8 cellular contexts compared by ENCODE assay signal in the genomic region with DNA sequence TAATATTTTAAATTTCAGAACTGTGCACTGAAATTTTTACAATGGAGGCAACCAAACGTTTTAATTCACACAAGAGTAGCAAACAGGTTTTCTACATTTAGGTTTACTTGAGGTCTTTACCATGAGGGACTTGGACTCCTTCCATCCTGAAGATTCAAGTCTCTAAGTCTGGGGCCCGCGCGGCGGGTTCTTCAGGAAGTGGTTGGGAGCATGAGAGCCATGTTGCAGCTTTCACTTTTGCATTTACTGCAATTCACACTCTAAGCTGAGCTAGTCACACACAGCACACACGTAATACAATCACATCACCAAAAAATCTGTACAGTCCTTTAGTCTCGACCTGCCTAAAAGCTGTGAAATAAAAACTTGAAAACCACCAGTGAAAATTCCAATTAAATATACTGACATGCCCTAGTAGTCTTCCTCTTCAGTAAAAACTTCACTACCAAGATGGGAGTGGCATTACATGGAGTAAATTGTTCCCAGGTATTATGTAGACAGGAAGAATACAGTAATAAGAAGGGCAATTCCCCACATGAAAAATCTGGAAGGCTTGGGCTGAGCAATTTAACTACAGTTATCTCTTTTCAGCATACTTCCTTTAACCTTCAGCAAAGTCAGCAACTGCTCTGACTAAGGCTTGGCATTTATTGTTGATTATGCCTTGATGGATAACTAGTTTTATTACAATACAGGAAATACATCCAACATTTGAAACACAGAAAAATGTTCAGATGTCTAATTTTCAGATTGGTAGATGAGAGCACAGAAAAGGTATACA.
DNase-seq lines count a peak whose midpoint lies in the region; ATAC-seq, FAIRE-seq and TF ChIP-seq lines count a peak whose summit lies in the region.

No MANE protein-coding gene starts in this region.

- H3K27me3 ChIP-seq in DND-41 (ENCODE audit: insufficient read depth, low read length, poor library complexity) (no peaks in the 10 kb centered on the region), breast epithelium (peaks cover 0 to 42% of the 10 kb centered on the region in 2 donors), vagina (no peaks in the 10 kb centered on the region)

- H3K4me3 ChIP-seq in DND-41 (ENCODE audit: low read depth in 1 of 2, low read length in 2 of 2) = peak overlapping the region in 1 of 2 experiments; percentile 51; a peak in 3 of 4 replicates
- peak overlapping the region in 1 of 3 donors; percentile 48 for H3K4me3 ChIP-seq in breast epithelium
- H3K4me3 ChIP-seq in mesodermal cell (ENCODE audit: extremely low read depth, insufficient read depth, low read length, poor library complexity, severe bottlenecking) = no peak overlapping the region
- H3K4me3 ChIP-seq in vagina = peak overlapping the region in 1 of 2 donors; percentile 8

- peaks cover 7% of the 10 kb centered on the region for H3K36me3 ChIP-seq in DND-41 (ENCODE audit: insufficient read depth, low read length)
- H3K36me3 ChIP-seq in breast epithelium = no peaks in the 10 kb centered on the region
- H3K36me3 ChIP-seq in mesodermal cell (ENCODE audit: control insufficient read depth, insufficient read depth, low read length) = peaks cover 6% of the 10 kb centered on the region
- H3K36me3 ChIP-seq in vagina = no peaks in the 10 kb centered on the region

- TF ChIP-seq POLR2A in breast epithelium (IDR thresholded peaks at IDR 0.05) (no peak), vagina (IDR thresholded peaks at IDR 0.05) (no peak), H54 (IDR thresholded peaks at IDR 0.05; ENCODE audit: low read depth, low read length) (no peak)

- CTCF ChIA-PET in T-cell (lab: Charles Lee) = no interaction called here

- no peak for FAIRE-seq in H54 (lab: Jason Lieb, UNC)

- H3K27me3 Mint-ChIP-seq in T-cell = no peaks in the 10 kb centered on the region

- H3K4me2 ChIP-seq in DND-41 (ENCODE audit: insufficient read depth, low read length) = peak overlapping the region; percentile 62

- H3K36me3 Mint-ChIP-seq in T-cell = no peaks in the 10 kb centered on the region

- H3K9me3 Mint-ChIP-seq in T-cell = no peaks in the 10 kb centered on the region

- H3K4me1 Mint-ChIP-seq in T-cell = peaks cover 32 to 57% (median 45%) of the 10 kb centered on the region in 3 donors

- TF ChIP-seq CTCF in DND-41 (IDR thresholded peaks at IDR 0.05; ENCODE audit: borderline replicate concordance, extremely low read depth, low read length, poor library complexity, severe bottlenecking) (no peak), breast epithelium (IDR thresholded peaks at IDR 0.05) (no peak), vagina (IDR thresholded peaks at IDR 0.05) (no peak)

- no CpG with 5 or more reads among the region's 7 CpGs for WGBS in mesodermal cell (ENCODE audit: insufficient coverage in 2 of 2), 2 experiments

- H3K9me3 ChIP-seq in DND-41 (ENCODE audit: insufficient read depth, low read length, severe bottlenecking) = no peaks in the 10 kb centered on the region
- H3K9me3 ChIP-seq in breast epithelium = no peaks in the 10 kb centered on the region
- H3K9me3 ChIP-seq in mesodermal cell (ENCODE audit: control insufficient read depth, low read length) = no peaks in the 10 kb centered on the region
- H3K9me3 ChIP-seq in vagina = no peaks in the 10 kb centered on the region

- H3K4me1 ChIP-seq in DND-41 (ENCODE audit: insufficient read depth, low read length) (peaks cover 36% of the 10 kb centered on the region), breast epithelium (peaks cover 0 to 5% of the 10 kb centered on the region in 2 donors), mesodermal cell (ENCODE audit: control insufficient read depth, insufficient read depth, low read length, poor library complexity, severe bottlenecking) (peaks cover 32% of the 10 kb centered on the region), vagina (no peaks in the 10 kb centered on the region)

- H3K79me2 ChIP-seq in DND-41 (ENCODE audit: insufficient read depth, low read length) = peaks cover 33% of the 10 kb centered on the region

- no peaks in the 10 kb centered on the region for H4K20me1 ChIP-seq in DND-41 (ENCODE audit: insufficient read depth, low read length)

- peak overlapping the region; percentile 93 for H3K27ac ChIP-seq in DND-41 (ENCODE audit: low read length)
- H3K27ac ChIP-seq in breast epithelium = peak overlapping the region; percentile 83 to 85
- peak overlapping the region; percentile 72 for H3K27ac ChIP-seq in mesodermal cell (ENCODE audit: low read depth, low read length, severe bottlenecking)
- H3K27ac ChIP-seq in vagina = peak overlapping the region; percentile 79

- H2AFZ ChIP-seq in DND-41 (ENCODE audit: low read depth, low read length) = peak overlapping the region; percentile 63

- H3K4me3 Mint-ChIP-seq in T-cell = peak overlapping the region; percentile 67 to 79 (median 76)

- ATAC-seq in DND-41 (ENCODE audit: insufficient read depth, low read depth) (peak; percentile 98), HG02678 (IDR thresholded peaks at IDR 0.05; ENCODE audit: unreplicated experiment) (peak; percentile 43), T-cell (replicated peaks in 1 of 4) (peak; percentile 71 to 84 (median 78))

- POLR2A ChIA-PET in T-cell (lab: Charles Lee) = interaction anchor here (1.0 to 2.1 kb wide), 2 partner anchors 14 to 28 kb away, joined by 3 to 6 read pairs; no protein-coding TSS in a partner anchor

- intact Hi-C loops in breast epithelium (cut with DNase I; ENCODE audit: low total_unique reads) (no loop called here), vagina (cut with DNase I) (no loop called here)

- peak overlapping the region; percentile 93 to 97 for H3K27ac Mint-ChIP-seq in T-cell

- DNase-seq in DND-41 = peak; percentile 79
- peak in 33 of 34 experiments; percentile 31 to 63 (median 49) for DNase-seq in T-cell
- no peak for DNase-seq in breast epithelium (ENCODE audit: low spot score in 2 of 2)
- no peak for DNase-seq in vagina (ENCODE audit: extremely low spot score in 2 of 2)
- no peak for DNase-seq in KG1 (lab: John Stamatoyannopoulos, UW)
- DNase-seq in H54 (ENCODE audit: insufficient read length, low spot score) = no peak

- peak overlapping the region; percentile 56 for H3K9ac ChIP-seq in DND-41 (ENCODE audit: low read depth, low read length)

Comparison
In these comparisons a context has a peak if more than half of its experiments do, and no peak if none do; other contexts are left out.
1. ATAC-seq: peak in every context shown above with its lines; median percentile 98 in DND-41; 78 in T-cell; 43 in HG02678.
2. DNase-seq: peak in DND-41 (single experiment) and T-cell (33 of 34); none in breast epithelium (0 of 2), vagina (0 of 2), KG1 (single experiment) and H54 (single experiment).
3. Peak in every context shown above with its lines, with median percentiles within 50 percentile points of each other: H3K27ac ChIP-seq.